ENCODE assay signal across 1 cellular context in genomic region chr14:64388533-64389243, GRCh38.
TF ChIP-seq lines count a peak whose summit lies in the region.

No MANE protein-coding gene starts in this region.

TF ChIP-seq in GM23338, 12 proteins besides CTCF, POLR2A, EP300 and RAD21 (continued from another document):
- no peak for TF ChIP-seq EZH2phosphoT487 (IDR thresholded peaks at IDR 0.05; ENCODE audit: unreplicated experiment)
- TF ChIP-seq CREB1 (CRISPR knock-in tag; IDR thresholded peaks at IDR 0.05; ENCODE audit: low read depth): no peak
- no peak for TF ChIP-seq ZNF331 (CRISPR knock-in tag; IDR thresholded peaks at IDR 0.05; ENCODE audit: low read depth)
- TF ChIP-seq EZH2 (IDR thresholded peaks at IDR 0.05; ENCODE audit: low read depth, unreplicated experiment): no peak
- TF ChIP-seq ETS1 (IDR thresholded peaks at IDR 0.05): no peak
- no peak for TF ChIP-seq NANOG (IDR thresholded peaks at IDR 0.05; ENCODE audit: borderline replicate concordance)
- no peak for TF ChIP-seq STAT1 (IDR thresholded peaks at IDR 0.05; ENCODE audit: unreplicated experiment)
- no peak for TF ChIP-seq ZNF114 (CRISPR knock-in tag; IDR thresholded peaks at IDR 0.05)
- TF ChIP-seq ZNF462 (CRISPR knock-in tag; IDR thresholded peaks at IDR 0.05): no peak
- no peak for TF ChIP-seq POLR2AphosphoS5 (IDR thresholded peaks at IDR 0.05; ENCODE audit: low read depth)
